In the genomic region with DNA sequence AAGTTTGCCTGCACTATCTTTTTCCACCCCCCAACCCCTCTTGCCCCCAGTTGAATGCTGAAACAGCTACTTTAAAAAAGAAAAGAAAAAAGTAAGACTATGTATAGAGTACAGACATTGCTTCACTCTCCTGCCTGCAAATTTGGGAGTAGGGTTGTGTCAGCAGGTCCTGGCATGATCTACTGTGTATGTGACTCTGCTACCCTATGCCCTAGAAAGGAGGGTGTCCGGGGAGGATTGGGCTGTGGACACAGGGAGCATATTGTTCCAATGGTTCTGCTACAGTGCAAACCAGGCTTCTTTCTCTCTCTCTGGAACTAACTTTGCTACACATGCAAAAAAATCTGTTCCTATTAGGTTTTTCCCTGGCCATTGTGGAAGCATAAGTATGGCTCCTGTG, we compare ENCODE assay signal across 19 cellular contexts. TPM values are rescaled to one million over a fixed set of nuclear protein-coding genes. Genes with fewer than 3 reads are reported as not detected.
DNase-seq lines count a peak whose midpoint lies in the region; ATAC-seq and TF ChIP-seq lines count a peak whose summit lies in the region.
"Had no signal": no experiment of that assay in that cellular context is flagged by ENCODE, and none has a peak within 500 bp of the region (broad histone marks: within the 10 kb centered on the region; RNA-seq: fewer than 3 reads in every experiment).

No MANE protein-coding gene starts in this region.

- H3K36me3 ChIP-seq in upper lobe of left lung, result no peaks in the 10 kb centered on the region
- H3K36me3 ChIP-seq in colonic mucosa, result no peaks in the 10 kb centered on the region

- no peak for TF ChIP-seq EP300 in upper lobe of left lung (IDR thresholded peaks at IDR 0.05)

- TF ChIP-seq CTCF in upper lobe of left lung (IDR thresholded peaks at IDR 0.05) (no peak), colonic mucosa (IDR thresholded peaks at IDR 0.05) (no peak)

- H3K9me3 ChIP-seq in right cardiac atrium (ENCODE audit: control insufficient read depth, low read length) (no peaks in the 10 kb centered on the region), upper lobe of left lung (no peaks in the 10 kb centered on the region), colonic mucosa (no peaks in the 10 kb centered on the region)

- ATAC-seq in right cardiac atrium (peak; percentile 85), upper lobe of left lung (ENCODE audit: low FRiP score in 2 of 2) (peak; percentile 31 to 49), GM21515 (IDR thresholded peaks at IDR 0.05; ENCODE audit: unreplicated experiment) (no peak)
- ATAC-seq: HCT116 had no signal

- H3K27ac ChIP-seq in right cardiac atrium (ENCODE audit: low read length) (peak overlapping the region; percentile 36), upper lobe of left lung (no peak overlapping the region), colonic mucosa (no peak overlapping the region)
- H3K27ac ChIP-seq: C4-2B, GM23248, HL-60, RWPE1 had no signal

- H3K27me3 ChIP-seq in right cardiac atrium (ENCODE audit: control insufficient read depth, insufficient read depth) (no peaks in the 10 kb centered on the region), upper lobe of left lung (no peaks in the 10 kb centered on the region), colonic mucosa (peaks cover 6% of the 10 kb centered on the region)

- H3K4me3 ChIP-seq in right cardiac atrium (ENCODE audit: low read length) (no peak overlapping the region), upper lobe of left lung (no peak overlapping the region), colonic mucosa (no peak overlapping the region)
- H3K4me3 ChIP-seq: GM23248 had no signal

- in situ Hi-C loops in SK-MEL-5 (cut with HindIII; ENCODE audit: low pct_unique_long_range_greater_than_20kb, low sequenced_read_pairs), result no loop called here

- H3K9ac ChIP-seq in colonic mucosa (ENCODE audit: low read depth in 2 of 2, low read length in 2 of 2), result no peak overlapping the region
- H3K9ac ChIP-seq: GM23248 had no signal

- H3K4me1 ChIP-seq in right cardiac atrium (ENCODE audit: control insufficient read depth, insufficient read depth, low read length), result peaks cover 3% of the 10 kb centered on the region
- peaks cover 0 to 4% (median under 1%) of the 10 kb centered on the region in 4 donors for H3K4me1 ChIP-seq in upper lobe of left lung
- H3K4me1 ChIP-seq in colonic mucosa, result no peaks in the 10 kb centered on the region

- intact Hi-C loops in right cardiac atrium (cut with DNase I), result loop anchor here in 2 of 4 donors (10.0 kb wide), 1 partner anchor 1225 kb away; no protein-coding TSS in a partner anchor
- intact Hi-C loops in colonic mucosa (cut with DNase I), result no loop called here

- TF ChIP-seq POLR2A in upper lobe of left lung (IDR thresholded peaks at IDR 0.05), result no peak

- DNase-seq in SK-MEL-5 (ENCODE audit: low read depth, low spot score), result peak; percentile 33
- DNase-seq in fibroblast of gingiva (ENCODE audit: low read depth), result peak; percentile 93
- DNase-seq in right cardiac atrium, result peak in 2 of 3 donors; percentile 45 to 67
- no peak for DNase-seq in upper lobe of left lung
- no peak for DNase-seq in colonic mucosa
- DNase-seq in activated CD4-positive, CD25-positive, alpha-beta regulatory T cell (lab: John Stamatoyannopoulos, UW), result no peak
- DNase-seq: DND-41; GM23248; MV-4-11; NCI-H1417; NCI-H187 treated with DMSO at 0.1 percent for 48 hours; NCI-H69; NK-92 treated with Interleukin-12 subunit alpha and Interleukin-12 subunit beta, amount 100 ng/mL, for 24 hours; OCI-M1 had no signal

- whole genome bisulfite sequencing in right cardiac atrium, result 68% methylated on average over 1 of the region's 1 CpG
- WGBS in upper lobe of left lung, 2 donors, result 63 to 96% methylated on average over 1 of the region's 1 CpG

RNA-seq across cellular contexts. Expression of gene ZEB2, which starts 9.9 kb away (rescaled TPM):
- total RNA-seq in SK-MEL-5 (2014; rRNA removed; shearing (Covaris generic)), result 71.9 and 85.0 TPM in 2 replicates
- polyA plus RNA-seq in SK-MEL-5 (2015; cell fraction: cytosol; rRNA removed), result 32.1 and 53.9 TPM in 2 replicates
- polyA plus RNA-seq in SK-MEL-5 (2015; cell fraction: nucleus; rRNA removed), result 45.6 and 57.5 TPM in 2 replicates
- total RNA-seq in right cardiac atrium, result 100 to 1,000 TPM; 132 to 147 (median 141) TPM
- polyA plus RNA-seq in right cardiac atrium, result 40.2 TPM
- total RNA-seq in upper lobe of left lung, result 100 to 1,000 TPM; 104 to 237 (median 148) TPM
- total RNA-seq in colonic mucosa, result 10 to 100 TPM; 17.4 to 29.6 TPM

Comparison
In these comparisons a context has a peak if more than half of its experiments do, and no peak if none do; other contexts are left out.
1. DNase-seq: peak in SK-MEL-5 (single experiment), fibroblast of gingiva (single experiment) and right cardiac atrium (2 of 3); none in upper lobe of left lung (0 of 2), colonic mucosa (single experiment) and activated CD4-positive, CD25-positive, alpha-beta regulatory T cell (0 of 4).